1 cellular context compared by ENCODE assay signal in genomic region chr18:80176334-80177080, GRCh38.
TF ChIP-seq lines count a peak whose summit lies in the region.

No MANE protein-coding gene starts in this region.

TF ChIP-seq in IMR-90, 13 proteins besides CTCF, POLR2A, EP300 and RAD21 (continued from another document):
- no peak for TF ChIP-seq MAZ (IDR thresholded peaks at IDR 0.05; ENCODE audit: borderline replicate concordance, low read depth, low read length)
